In the genomic region with DNA sequence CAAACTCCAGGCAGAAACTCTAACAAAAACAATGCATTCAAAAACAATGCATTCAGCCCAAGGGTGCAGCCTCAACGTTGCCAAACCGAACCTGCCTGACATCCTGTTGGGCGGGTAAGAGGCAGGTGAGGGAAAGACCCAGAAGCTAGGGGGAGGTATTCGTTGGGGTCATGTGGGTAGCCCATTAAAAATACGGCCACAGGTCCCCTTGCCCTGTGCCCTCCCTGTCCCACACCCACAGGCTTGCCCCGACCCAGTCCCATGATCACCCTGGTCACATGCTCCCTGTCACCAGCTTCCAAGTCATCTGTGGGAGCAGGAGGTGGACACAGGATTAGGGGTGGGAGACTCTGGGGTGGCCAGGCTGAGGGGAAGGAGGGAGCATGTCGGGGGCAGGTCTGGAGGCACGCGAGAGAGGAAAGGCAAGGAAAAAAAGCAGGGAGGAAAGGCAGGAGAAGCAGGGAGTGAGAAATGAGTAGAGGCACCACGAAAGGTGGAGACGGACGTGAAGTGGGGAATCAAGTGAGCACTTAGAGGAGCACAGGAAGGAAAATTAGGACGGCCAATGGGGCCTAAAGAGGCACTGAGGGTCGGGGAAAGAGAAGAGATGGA, we compare ENCODE assay signal across 1 cellular context.
TF ChIP-seq lines count a peak whose summit lies in the region.

No MANE protein-coding gene starts in this region.

TF ChIP-seq in K562, 482 proteins besides CTCF, POLR2A, EP300 and RAD21 (continued from another document):
- TF ChIP-seq, protein P1, sequence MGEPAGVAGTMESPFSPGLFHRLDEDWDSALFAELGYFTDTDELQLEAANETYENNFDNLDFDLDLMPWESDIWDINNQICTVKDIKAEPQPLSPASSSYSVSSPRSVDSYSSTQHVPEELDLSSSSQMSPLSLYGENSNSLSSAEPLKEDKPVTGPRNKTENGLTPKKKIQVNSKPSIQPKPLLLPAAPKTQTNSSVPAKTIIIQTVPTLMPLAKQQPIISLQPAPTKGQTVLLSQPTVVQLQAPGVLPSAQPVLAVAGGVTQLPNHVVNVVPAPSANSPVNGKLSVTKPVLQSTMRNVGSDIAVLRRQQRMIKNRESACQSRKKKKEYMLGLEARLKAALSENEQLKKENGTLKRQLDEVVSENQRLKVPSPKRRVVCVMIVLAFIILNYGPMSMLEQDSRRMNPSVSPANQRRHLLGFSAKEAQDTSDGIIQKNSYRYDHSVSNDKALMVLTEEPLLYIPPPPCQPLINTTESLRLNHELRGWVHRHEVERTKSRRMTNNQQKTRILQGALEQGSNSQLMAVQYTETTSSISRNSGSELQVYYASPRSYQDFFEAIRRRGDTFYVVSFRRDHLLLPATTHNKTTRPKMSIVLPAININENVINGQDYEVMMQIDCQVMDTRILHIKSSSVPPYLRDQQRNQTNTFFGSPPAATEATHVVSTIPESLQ (CRISPR knock-in tag; IDR thresholded peaks at IDR 0.05): 0 out of 2 replicates have a peak, but pooled peaks have one; percentile 6
- TF ChIP-seq POLR2G (IDR thresholded peaks at IDR 0.05; ENCODE audit: low read depth, low read length): peak; percentile 46; the same call in 1 of the 2 replicates
- peak; percentile 79; the same call in 1 of the 2 replicates for TF ChIP-seq THRAP3 (IDR thresholded peaks at IDR 0.05; ENCODE audit: borderline replicate concordance)
- TF ChIP-seq BRD9 (IDR thresholded peaks at IDR 0.05; ENCODE audit: low read depth, partially characterized antibody): peak; percentile 95
- TF ChIP-seq NR2F6 (CRISPR knock-in tag; IDR thresholded peaks at IDR 0.05): no peak
- TF ChIP-seq BHLHE40 (IDR thresholded peaks at IDR 0.05; ENCODE audit: low read length): peak; percentile 55
- TF ChIP-seq DPF2 (IDR thresholded peaks at IDR 0.05): peak; percentile 39; the same call in 1 of the 2 replicates
- peak; percentile 75; the same call in 1 of the 2 replicates for TF ChIP-seq LARP7 (IDR thresholded peaks at IDR 0.05)
- no peak for TF ChIP-seq SIRT6 (IDR thresholded peaks at IDR 0.05; ENCODE audit: low read depth, low read length)
- TF ChIP-seq POLR3G (IDR thresholded peaks at IDR 0.05; ENCODE audit: extremely low read depth, insufficient read length, insufficient replicate concordance): no peak
- TF ChIP-seq KDM5B (IDR thresholded peaks at IDR 0.05; ENCODE audit: insufficient replicate concordance, low read depth, low read length): peak; percentile 16
- TF ChIP-seq ZNF41 (CRISPR knock-in tag; conservative IDR thresholded peaks at IDR 0.05): 0 out of 2 replicates have a peak, but pooled peaks have one; percentile 3
- peak; percentile 44; the same call in 1 of the 2 replicates for TF ChIP-seq NBN (IDR thresholded peaks at IDR 0.05; ENCODE audit: low read depth)
- TF ChIP-seq ZFPM2 (CRISPR knock-in tag; IDR thresholded peaks at IDR 0.05): no peak
- TF ChIP-seq, protein P2, sequence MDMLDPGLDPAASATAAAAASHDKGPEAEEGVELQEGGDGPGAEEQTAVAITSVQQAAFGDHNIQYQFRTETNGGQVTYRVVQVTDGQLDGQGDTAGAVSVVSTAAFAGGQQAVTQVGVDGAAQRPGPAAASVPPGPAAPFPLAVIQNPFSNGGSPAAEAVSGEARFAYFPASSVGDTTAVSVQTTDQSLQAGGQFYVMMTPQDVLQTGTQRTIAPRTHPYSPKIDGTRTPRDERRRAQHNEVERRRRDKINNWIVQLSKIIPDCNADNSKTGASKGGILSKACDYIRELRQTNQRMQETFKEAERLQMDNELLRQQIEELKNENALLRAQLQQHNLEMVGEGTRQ (CRISPR knock-in tag; IDR thresholded peaks at IDR 0.05): peak; percentile 28; the same call in 1 of the 2 replicates
- TF ChIP-seq ASH1L (IDR thresholded peaks at IDR 0.05; ENCODE audit: borderline replicate concordance, low read depth, partially characterized antibody): peak; percentile 13
- no peak for TF ChIP-seq GATA2 (CRISPR knock-in tag; IDR thresholded peaks at IDR 0.05)
- TF ChIP-seq, protein P3, sequence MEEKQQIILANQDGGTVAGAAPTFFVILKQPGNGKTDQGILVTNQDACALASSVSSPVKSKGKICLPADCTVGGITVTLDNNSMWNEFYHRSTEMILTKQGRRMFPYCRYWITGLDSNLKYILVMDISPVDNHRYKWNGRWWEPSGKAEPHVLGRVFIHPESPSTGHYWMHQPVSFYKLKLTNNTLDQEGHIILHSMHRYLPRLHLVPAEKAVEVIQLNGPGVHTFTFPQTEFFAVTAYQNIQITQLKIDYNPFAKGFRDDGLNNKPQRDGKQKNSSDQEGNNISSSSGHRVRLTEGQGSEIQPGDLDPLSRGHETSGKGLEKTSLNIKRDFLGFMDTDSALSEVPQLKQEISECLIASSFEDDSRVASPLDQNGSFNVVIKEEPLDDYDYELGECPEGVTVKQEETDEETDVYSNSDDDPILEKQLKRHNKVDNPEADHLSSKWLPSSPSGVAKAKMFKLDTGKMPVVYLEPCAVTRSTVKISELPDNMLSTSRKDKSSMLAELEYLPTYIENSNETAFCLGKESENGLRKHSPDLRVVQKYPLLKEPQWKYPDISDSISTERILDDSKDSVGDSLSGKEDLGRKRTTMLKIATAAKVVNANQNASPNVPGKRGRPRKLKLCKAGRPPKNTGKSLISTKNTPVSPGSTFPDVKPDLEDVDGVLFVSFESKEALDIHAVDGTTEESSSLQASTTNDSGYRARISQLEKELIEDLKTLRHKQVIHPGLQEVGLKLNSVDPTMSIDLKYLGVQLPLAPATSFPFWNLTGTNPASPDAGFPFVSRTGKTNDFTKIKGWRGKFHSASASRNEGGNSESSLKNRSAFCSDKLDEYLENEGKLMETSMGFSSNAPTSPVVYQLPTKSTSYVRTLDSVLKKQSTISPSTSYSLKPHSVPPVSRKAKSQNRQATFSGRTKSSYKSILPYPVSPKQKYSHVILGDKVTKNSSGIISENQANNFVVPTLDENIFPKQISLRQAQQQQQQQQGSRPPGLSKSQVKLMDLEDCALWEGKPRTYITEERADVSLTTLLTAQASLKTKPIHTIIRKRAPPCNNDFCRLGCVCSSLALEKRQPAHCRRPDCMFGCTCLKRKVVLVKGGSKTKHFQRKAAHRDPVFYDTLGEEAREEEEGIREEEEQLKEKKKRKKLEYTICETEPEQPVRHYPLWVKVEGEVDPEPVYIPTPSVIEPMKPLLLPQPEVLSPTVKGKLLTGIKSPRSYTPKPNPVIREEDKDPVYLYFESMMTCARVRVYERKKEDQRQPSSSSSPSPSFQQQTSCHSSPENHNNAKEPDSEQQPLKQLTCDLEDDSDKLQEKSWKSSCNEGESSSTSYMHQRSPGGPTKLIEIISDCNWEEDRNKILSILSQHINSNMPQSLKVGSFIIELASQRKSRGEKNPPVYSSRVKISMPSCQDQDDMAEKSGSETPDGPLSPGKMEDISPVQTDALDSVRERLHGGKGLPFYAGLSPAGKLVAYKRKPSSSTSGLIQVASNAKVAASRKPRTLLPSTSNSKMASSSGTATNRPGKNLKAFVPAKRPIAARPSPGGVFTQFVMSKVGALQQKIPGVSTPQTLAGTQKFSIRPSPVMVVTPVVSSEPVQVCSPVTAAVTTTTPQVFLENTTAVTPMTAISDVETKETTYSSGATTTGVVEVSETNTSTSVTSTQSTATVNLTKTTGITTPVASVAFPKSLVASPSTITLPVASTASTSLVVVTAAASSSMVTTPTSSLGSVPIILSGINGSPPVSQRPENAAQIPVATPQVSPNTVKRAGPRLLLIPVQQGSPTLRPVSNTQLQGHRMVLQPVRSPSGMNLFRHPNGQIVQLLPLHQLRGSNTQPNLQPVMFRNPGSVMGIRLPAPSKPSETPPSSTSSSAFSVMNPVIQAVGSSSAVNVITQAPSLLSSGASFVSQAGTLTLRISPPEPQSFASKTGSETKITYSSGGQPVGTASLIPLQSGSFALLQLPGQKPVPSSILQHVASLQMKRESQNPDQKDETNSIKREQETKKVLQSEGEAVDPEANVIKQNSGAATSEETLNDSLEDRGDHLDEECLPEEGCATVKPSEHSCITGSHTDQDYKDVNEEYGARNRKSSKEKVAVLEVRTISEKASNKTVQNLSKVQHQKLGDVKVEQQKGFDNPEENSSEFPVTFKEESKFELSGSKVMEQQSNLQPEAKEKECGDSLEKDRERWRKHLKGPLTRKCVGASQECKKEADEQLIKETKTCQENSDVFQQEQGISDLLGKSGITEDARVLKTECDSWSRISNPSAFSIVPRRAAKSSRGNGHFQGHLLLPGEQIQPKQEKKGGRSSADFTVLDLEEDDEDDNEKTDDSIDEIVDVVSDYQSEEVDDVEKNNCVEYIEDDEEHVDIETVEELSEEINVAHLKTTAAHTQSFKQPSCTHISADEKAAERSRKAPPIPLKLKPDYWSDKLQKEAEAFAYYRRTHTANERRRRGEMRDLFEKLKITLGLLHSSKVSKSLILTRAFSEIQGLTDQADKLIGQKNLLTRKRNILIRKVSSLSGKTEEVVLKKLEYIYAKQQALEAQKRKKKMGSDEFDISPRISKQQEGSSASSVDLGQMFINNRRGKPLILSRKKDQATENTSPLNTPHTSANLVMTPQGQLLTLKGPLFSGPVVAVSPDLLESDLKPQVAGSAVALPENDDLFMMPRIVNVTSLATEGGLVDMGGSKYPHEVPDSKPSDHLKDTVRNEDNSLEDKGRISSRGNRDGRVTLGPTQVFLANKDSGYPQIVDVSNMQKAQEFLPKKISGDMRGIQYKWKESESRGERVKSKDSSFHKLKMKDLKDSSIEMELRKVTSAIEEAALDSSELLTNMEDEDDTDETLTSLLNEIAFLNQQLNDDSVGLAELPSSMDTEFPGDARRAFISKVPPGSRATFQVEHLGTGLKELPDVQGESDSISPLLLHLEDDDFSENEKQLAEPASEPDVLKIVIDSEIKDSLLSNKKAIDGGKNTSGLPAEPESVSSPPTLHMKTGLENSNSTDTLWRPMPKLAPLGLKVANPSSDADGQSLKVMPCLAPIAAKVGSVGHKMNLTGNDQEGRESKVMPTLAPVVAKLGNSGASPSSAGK (IDR thresholded peaks at IDR 0.05): 0 out of 2 replicates have a peak, but pooled peaks have one; percentile 44
- TF ChIP-seq, protein P4, sequence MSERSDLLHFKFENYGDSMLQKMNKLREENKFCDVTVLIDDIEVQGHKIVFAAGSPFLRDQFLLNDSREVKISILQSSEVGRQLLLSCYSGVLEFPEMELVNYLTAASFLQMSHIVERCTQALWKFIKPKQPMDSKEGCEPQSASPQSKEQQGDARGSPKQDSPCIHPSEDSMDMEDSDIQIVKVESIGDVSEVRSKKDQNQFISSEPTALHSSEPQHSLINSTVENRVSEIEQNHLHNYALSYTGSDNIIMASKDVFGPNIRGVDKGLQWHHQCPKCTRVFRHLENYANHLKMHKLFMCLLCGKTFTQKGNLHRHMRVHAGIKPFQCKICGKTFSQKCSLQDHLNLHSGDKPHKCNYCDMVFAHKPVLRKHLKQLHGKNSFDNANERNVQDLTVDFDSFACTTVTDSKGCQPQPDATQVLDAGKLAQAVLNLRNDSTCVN (CRISPR knock-in tag; IDR thresholded peaks at IDR 0.05): peak; percentile 69; the same call in 1 of the 2 replicates
- TF ChIP-seq MEIS2 (IDR thresholded peaks at IDR 0.05; ENCODE audit: partially characterized antibody): no peak
- peak; percentile 90; the same call in 1 of the 2 replicates for TF ChIP-seq ZNF584 (CRISPR knock-in tag; IDR thresholded peaks at IDR 0.05; ENCODE audit: low read depth)
- no peak for TF ChIP-seq KDM2B (CRISPR knock-in tag; IDR thresholded peaks at IDR 0.05)
- TF ChIP-seq ZKSCAN8 (CRISPR knock-in tag; IDR thresholded peaks at IDR 0.05): peak; percentile 77; the same call in 1 of the 2 replicates
- TF ChIP-seq, protein P5, sequence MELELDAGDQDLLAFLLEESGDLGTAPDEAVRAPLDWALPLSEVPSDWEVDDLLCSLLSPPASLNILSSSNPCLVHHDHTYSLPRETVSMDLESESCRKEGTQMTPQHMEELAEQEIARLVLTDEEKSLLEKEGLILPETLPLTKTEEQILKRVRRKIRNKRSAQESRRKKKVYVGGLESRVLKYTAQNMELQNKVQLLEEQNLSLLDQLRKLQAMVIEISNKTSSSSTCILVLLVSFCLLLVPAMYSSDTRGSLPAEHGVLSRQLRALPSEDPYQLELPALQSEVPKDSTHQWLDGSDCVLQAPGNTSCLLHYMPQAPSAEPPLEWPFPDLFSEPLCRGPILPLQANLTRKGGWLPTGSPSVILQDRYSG (tag; conservative IDR thresholded peaks at IDR 0.05; ENCODE audit: low read depth): 0 out of 2 replicates have a peak, but pooled peaks have one; percentile 23
